Comparison of ENCODE assay signal across 2 cellular contexts in the genomic region with DNA sequence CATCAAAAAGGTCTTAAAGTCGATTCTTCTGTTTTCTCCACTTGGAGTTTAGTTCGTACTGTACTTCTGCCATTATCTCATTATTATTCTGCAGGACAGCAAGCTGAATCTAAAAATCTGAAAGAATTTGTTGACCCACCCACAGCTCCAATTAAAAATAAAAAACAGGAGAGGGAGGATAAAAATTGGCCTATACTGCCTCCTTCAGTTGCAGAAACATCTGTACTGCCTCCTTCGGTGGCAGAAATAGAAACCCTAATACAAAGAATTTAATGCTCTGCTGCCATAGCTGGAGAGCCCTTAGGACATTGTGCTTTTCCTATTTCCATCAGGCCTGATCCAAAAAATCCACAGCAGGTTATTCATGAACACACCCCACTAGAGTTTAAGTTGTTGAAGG.
TF ChIP-seq lines count a peak whose summit lies in the region.

No MANE protein-coding gene starts in this region.

TF ChIP-seq in GM23338, 12 proteins besides CTCF, POLR2A, EP300 and RAD21:
- TF ChIP-seq, protein P1, sequence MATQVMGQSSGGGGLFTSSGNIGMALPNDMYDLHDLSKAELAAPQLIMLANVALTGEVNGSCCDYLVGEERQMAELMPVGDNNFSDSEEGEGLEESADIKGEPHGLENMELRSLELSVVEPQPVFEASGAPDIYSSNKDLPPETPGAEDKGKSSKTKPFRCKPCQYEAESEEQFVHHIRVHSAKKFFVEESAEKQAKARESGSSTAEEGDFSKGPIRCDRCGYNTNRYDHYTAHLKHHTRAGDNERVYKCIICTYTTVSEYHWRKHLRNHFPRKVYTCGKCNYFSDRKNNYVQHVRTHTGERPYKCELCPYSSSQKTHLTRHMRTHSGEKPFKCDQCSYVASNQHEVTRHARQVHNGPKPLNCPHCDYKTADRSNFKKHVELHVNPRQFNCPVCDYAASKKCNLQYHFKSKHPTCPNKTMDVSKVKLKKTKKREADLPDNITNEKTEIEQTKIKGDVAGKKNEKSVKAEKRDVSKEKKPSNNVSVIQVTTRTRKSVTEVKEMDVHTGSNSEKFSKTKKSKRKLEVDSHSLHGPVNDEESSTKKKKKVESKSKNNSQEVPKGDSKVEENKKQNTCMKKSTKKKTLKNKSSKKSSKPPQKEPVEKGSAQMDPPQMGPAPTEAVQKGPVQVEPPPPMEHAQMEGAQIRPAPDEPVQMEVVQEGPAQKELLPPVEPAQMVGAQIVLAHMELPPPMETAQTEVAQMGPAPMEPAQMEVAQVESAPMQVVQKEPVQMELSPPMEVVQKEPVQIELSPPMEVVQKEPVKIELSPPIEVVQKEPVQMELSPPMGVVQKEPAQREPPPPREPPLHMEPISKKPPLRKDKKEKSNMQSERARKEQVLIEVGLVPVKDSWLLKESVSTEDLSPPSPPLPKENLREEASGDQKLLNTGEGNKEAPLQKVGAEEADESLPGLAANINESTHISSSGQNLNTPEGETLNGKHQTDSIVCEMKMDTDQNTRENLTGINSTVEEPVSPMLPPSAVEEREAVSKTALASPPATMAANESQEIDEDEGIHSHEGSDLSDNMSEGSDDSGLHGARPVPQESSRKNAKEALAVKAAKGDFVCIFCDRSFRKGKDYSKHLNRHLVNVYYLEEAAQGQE (IDR thresholded peaks at IDR 0.05; ENCODE audit: unreplicated experiment) = no peak
- TF ChIP-seq, protein P2, sequence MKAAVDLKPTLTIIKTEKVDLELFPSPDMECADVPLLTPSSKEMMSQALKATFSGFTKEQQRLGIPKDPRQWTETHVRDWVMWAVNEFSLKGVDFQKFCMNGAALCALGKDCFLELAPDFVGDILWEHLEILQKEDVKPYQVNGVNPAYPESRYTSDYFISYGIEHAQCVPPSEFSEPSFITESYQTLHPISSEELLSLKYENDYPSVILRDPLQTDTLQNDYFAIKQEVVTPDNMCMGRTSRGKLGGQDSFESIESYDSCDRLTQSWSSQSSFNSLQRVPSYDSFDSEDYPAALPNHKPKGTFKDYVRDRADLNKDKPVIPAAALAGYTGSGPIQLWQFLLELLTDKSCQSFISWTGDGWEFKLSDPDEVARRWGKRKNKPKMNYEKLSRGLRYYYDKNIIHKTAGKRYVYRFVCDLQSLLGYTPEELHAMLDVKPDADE (IDR thresholded peaks at IDR 0.05) = no peak

TF ChIP-seq in K562, 482 proteins besides CTCF, POLR2A, EP300 and RAD21:
- TF ChIP-seq MYBL2 (IDR thresholded peaks at IDR 0.05; ENCODE audit: low read depth) (no peak), MYBL2 (CRISPR knock-in tag; IDR thresholded peaks at IDR 0.05; ENCODE audit: borderline replicate concordance) (no peak), FOXJ3 (CRISPR knock-in tag; IDR thresholded peaks at IDR 0.05) (no peak), ZZZ3 (IDR thresholded peaks at IDR 0.05) (no peak), CHCHD3 (CRISPR knock-in tag; IDR thresholded peaks at IDR 0.05) (no peak), PHF20 (IDR thresholded peaks at IDR 0.05; ENCODE audit: partially characterized antibody) (no peak), SREBF2 (CRISPR knock-in tag; IDR thresholded peaks at IDR 0.05) (no peak), HNRNPL (IDR thresholded peaks at IDR 0.05; ENCODE audit: low read depth, low read length) (no peak), COPS2 (conservative IDR thresholded peaks at IDR 0.05) (no peak), CBFA2T2 (conservative IDR thresholded peaks at IDR 0.05) (no peak), ZNF785 (CRISPR knock-in tag; IDR thresholded peaks at IDR 0.05) (no peak), CEBPG (CRISPR knock-in tag; IDR thresholded peaks at IDR 0.05) (no peak), CEBPG (tag; conservative IDR thresholded peaks at IDR 0.05 in 1 of 2, IDR thresholded peaks at IDR 0.05 in 1 of 2) (no peak), ZNF354B (CRISPR knock-in tag; IDR thresholded peaks at IDR 0.05) (no peak), ZNF79 (CRISPR knock-in tag; IDR thresholded peaks at IDR 0.05; ENCODE audit: low read depth) (no peak), TEAD2 (tag; IDR thresholded peaks at IDR 0.05) (no peak)
- TF ChIP-seq, protein P3, sequence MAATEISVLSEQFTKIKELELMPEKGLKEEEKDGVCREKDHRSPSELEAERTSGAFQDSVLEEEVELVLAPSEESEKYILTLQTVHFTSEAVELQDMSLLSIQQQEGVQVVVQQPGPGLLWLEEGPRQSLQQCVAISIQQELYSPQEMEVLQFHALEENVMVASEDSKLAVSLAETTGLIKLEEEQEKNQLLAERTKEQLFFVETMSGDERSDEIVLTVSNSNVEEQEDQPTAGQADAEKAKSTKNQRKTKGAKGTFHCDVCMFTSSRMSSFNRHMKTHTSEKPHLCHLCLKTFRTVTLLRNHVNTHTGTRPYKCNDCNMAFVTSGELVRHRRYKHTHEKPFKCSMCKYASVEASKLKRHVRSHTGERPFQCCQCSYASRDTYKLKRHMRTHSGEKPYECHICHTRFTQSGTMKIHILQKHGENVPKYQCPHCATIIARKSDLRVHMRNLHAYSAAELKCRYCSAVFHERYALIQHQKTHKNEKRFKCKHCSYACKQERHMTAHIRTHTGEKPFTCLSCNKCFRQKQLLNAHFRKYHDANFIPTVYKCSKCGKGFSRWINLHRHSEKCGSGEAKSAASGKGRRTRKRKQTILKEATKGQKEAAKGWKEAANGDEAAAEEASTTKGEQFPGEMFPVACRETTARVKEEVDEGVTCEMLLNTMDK (IDR thresholded peaks at IDR 0.05; ENCODE audit: borderline replicate concordance, insufficient read depth, low read depth, low read length, poor library complexity, severe bottlenecking) = no peak
- TF ChIP-seq, protein P2 (conservative IDR thresholded peaks at IDR 0.05; ENCODE audit: control insufficient read depth, low read depth, low read length) = no peak
